ENCODE assay signal across 29 cellular contexts in the genomic region with DNA sequence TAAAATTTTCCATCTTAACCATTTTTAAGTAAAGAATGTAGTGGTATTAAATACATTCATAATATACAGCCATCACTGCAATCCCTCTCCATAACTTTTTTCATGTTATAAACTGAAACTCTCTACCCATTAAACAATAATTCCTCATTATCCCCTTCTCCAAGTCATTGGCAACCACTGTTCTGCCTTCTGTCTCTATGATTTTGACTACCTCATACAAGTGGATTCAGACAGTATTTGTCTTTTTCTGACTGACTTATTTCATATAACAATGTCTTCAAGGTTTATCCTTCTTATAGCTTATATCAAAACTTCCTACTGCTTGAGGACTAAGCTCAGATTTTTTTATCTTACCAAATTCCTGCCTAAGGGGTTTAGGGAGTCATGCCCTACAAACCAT.
"Had no signal": no experiment of that assay in that cellular context is flagged by ENCODE, and none has a peak within 500 bp of the region (broad histone marks: within the 10 kb centered on the region; RNA-seq: fewer than 3 reads in every experiment).

No MANE protein-coding gene starts in this region.

- H3K4me1 Mint-ChIP-seq: activated CD4-positive, alpha-beta T cell treated with anti-CD3 and anti-CD28 coated beads, Interleukin-2, amount 10 ng/mL, durations not matched to agents 7 days and 5 days; activated naive CD4-positive, alpha-beta T cell treated with anti-CD3 and anti-CD28 coated beads, Interleukin-2, amount 50 U/mL, for 24 hours; activated naive CD8-positive, alpha-beta T cell treated with anti-CD3 and anti-CD28 coated beads, Interleukin-2, amount 50 U/mL, for 24 hours; nephron; T-helper 17 cell had no signal

- H3K9me3 ChIP-seq: left ventricle myocardium inferior, neutrophil, ovary, right lobe of liver, testis, transverse colon had no signal

- H3K36me3 ChIP-seq: left ventricle myocardium inferior, neutrophil, ovary, right lobe of liver, transverse colon, WERI-Rb-1 had no signal

- H3K27me3 ChIP-seq: neutrophil, ovary, right lobe of liver, testis, transverse colon had no signal

- H3K4me3 ChIP-seq: left ventricle myocardium inferior, ovary, right lobe of liver, testis, transverse colon had no signal

- H3K27me3 Mint-ChIP-seq: activated CD4-positive, alpha-beta T cell treated with anti-CD3 and anti-CD28 coated beads, Interleukin-2, amount 10 ng/mL, durations not matched to agents 7 days and 5 days; activated CD8-positive, alpha-beta T cell treated with anti-CD3 and anti-CD28 coated beads for 36 hours; activated naive CD4-positive, alpha-beta T cell treated with anti-CD3 and anti-CD28 coated beads, Interleukin-2, amount 50 U/mL, for 24 hours; activated naive CD8-positive, alpha-beta T cell treated with anti-CD3 and anti-CD28 coated beads, Interleukin-2, amount 50 U/mL, for 24 hours; effector memory CD8-positive, alpha-beta T cell; T-helper 17 cell had no signal

- H3K4me3 Mint-ChIP-seq: activated CD4-positive, alpha-beta T cell treated with anti-CD3 and anti-CD28 coated beads, Interleukin-2, amount 10 ng/mL, durations not matched to agents 7 days and 5 days; activated CD8-positive, alpha-beta T cell treated with anti-CD3 and anti-CD28 coated beads for 36 hours; activated naive CD4-positive, alpha-beta T cell treated with anti-CD3 and anti-CD28 coated beads, Interleukin-2, amount 50 U/mL, for 24 hours; activated naive CD8-positive, alpha-beta T cell treated with anti-CD3 and anti-CD28 coated beads, Interleukin-2, amount 50 U/mL, for 24 hours; effector memory CD8-positive, alpha-beta T cell; nephron; T-helper 17 cell had no signal

- H3K36me3 Mint-ChIP-seq: activated naive CD4-positive, alpha-beta T cell treated with anti-CD3 and anti-CD28 coated beads, Interleukin-2, amount 50 U/mL, for 24 hours had no signal

- H3K27ac ChIP-seq: left ventricle myocardium inferior, neutrophil, ovary, right lobe of liver, testis, transverse colon, WERI-Rb-1 had no signal

- H3K4me1 ChIP-seq: left ventricle myocardium inferior, right lobe of liver, testis, transverse colon had no signal

- H3K27ac Mint-ChIP-seq: activated CD4-positive, alpha-beta T cell treated with anti-CD3 and anti-CD28 coated beads, Interleukin-2, amount 10 ng/mL, durations not matched to agents 7 days and 5 days; activated CD8-positive, alpha-beta T cell treated with anti-CD3 and anti-CD28 coated beads for 36 hours; activated naive CD4-positive, alpha-beta T cell treated with anti-CD3 and anti-CD28 coated beads, Interleukin-2, amount 50 U/mL, for 24 hours; activated naive CD8-positive, alpha-beta T cell treated with anti-CD3 and anti-CD28 coated beads, Interleukin-2, amount 50 U/mL, for 24 hours; activated T-helper 2 cell treated with anti-CD3 and anti-CD28 coated beads, Interferon-gamma antibody, Interleukin-2, Interleukin-4, amounts not matched to agents 10 μg/mL and 5 μg/mL and 100 μg/mL, durations not matched to agents 14 hours and 24 hours and 36 hours; effector memory CD8-positive, alpha-beta T cell; nephron; progenitor cell of endocrine pancreas; T-helper 17 cell had no signal

- DNase-seq: activated CD4-positive, alpha-beta T cell treated with anti-CD3 and anti-CD28 coated beads, Interleukin-2, amount 10 ng/mL, durations not matched to agents 7 days and 5 days; activated CD4-positive, CD25-positive, alpha-beta regulatory T cell treated with anti-CD3 and anti-CD28 coated beads, Interleukin-2, amount 50 U/mL, for 72 hours; activated CD8-positive, alpha-beta T cell treated with anti-CD3 and anti-CD28 coated beads for 36 hours; activated naive CD8-positive, alpha-beta T cell treated with anti-CD3 and anti-CD28 coated beads, Interleukin-2, amount 50 U/mL, for 24 hours; activated T-cell treated with anti-CD3 and anti-CD28 coated beads, Interleukin-2, amount 50 U/mL, for 48 hours; amygdala; caudate nucleus; cortex of kidney; effector memory CD8-positive, alpha-beta T cell; foreskin fibroblast; head of caudate nucleus; hypothalamus; islet precursor cell; left ventricle myocardium inferior; ovary; right lobe of liver; stimulated activated CD4-positive, alpha-beta T cell treated with anti-CD3 and anti-CD28 coated beads, Interleukin-2, amount 100 ng/mL, for 48 hours; stimulated activated naive CD8-positive, alpha-beta T cell treated with anti-CD3 and anti-CD28 coated beads, Interleukin-15, Interleukin-2, amounts not matched to agents 100 U/mL and 50 U/mL, for 24 hours; T-helper 17 cell; T1000; testis; transverse colon; WERI-Rb-1 had no signal

- ATAC-seq: activated CD8-positive, alpha-beta T cell treated with anti-CD3 and anti-CD28 coated beads for 36 hours; activated naive CD8-positive, alpha-beta T cell treated with anti-CD3 and anti-CD28 coated beads, Interleukin-2, amount 50 U/mL, for 24 hours; effector memory CD8-positive, alpha-beta T cell; esophagus mucosa; right lobe of liver; stimulated activated naive CD8-positive, alpha-beta T cell treated with anti-CD3 and anti-CD28 coated beads, Interleukin-15, Interleukin-2, amounts not matched to agents 100 U/mL and 50 U/mL, for 24 hours; T-helper 17 cell had no signal
